ENCODE assay signal across 8 cellular contexts in genomic region chr11:27471588-27472397, GRCh38. TPM values are rescaled to one million over a fixed set of nuclear protein-coding genes. Genes with fewer than 3 reads are reported as not detected.
DNase-seq lines count a peak whose midpoint lies in the region; ATAC-seq, FAIRE-seq and TF ChIP-seq lines count a peak whose summit lies in the region.

No MANE protein-coding gene starts in this region.

- no peak for TF ChIP-seq POLR2A in endothelial cell of umbilical vein (IDR thresholded peaks at IDR 0.05; ENCODE audit: low read depth, low read length)

- FAIRE-seq in endothelial cell of umbilical vein (lab: Jason Lieb, UNC) = peak; percentile 18
- no peak for FAIRE-seq in RCC 7860 (lab: Jason Lieb, UNC)

- H3K4me3 ChIP-seq in endothelial cell of umbilical vein (replicated peaks in 1 of 3; ENCODE audit: insufficient read depth in 1 of 3, low read depth in 1 of 3, low read length in 3 of 3) (peak overlapping the region; percentile 44 to 94 (median 73)), mucosa of descending colon (peak overlapping the region; percentile 94), thymus (ENCODE audit: low read length) (peak overlapping the region; percentile 61)

- peaks cover 32% of the 10 kb centered on the region for H3K4me1 Mint-ChIP-seq in activated B cell treated with CpG ODN at 0.5 μM for 24 hours

- POLR2A ChIA-PET in activated B cell treated with CpG ODN at 0.5 μM for 24 hours (lab: Charles Lee) = interaction anchor here (1.0 to 1.3 kb wide), 2 partner anchors 30 to 35 kb away, joined by 3 to 16 read pairs; partner anchors contain the start of gene LIN7C
- POLR2A ChIA-PET in endothelial cell of umbilical vein (lab: Charles Lee) = interaction anchor here (0.5 to 1.0 kb wide), 2 partner anchors 13 to 190 kb away, joined by 4 read pairs; no protein-coding TSS in a partner anchor

- H3K4me3 Mint-ChIP-seq in activated B cell treated with CpG ODN at 0.5 μM for 24 hours = peak overlapping the region; percentile 91

- no peaks in the 10 kb centered on the region for H4K20me1 ChIP-seq in endothelial cell of umbilical vein (replicated peaks; ENCODE audit: control insufficient read depth, extremely low read depth, insufficient read depth, low read length)

- no TSS peak for BruUV-seq in endothelial cell of umbilical vein (replicated peaks; lab: Mats Ljungman, UMichigan)

- H3K27ac ChIP-seq in endothelial cell of umbilical vein (ENCODE audit: insufficient read depth, low read depth, low read length) (no peak overlapping the region), thymus (ENCODE audit: low read depth) (peak overlapping the region; percentile 60)

- H3K4me1 ChIP-seq in endothelial cell of umbilical vein (ENCODE audit: control insufficient read depth, extremely low read depth, insufficient read depth, low read length) = peaks cover 15% of the 10 kb centered on the region
- peaks cover 7% of the 10 kb centered on the region for H3K4me1 ChIP-seq in mucosa of descending colon (ENCODE audit: low read depth)
- H3K4me1 ChIP-seq in thymus (ENCODE audit: control insufficient read depth, insufficient read depth, low read length) = no peaks in the 10 kb centered on the region

- intact Hi-C loops in activated B cell treated with CpG ODN at 0.5 μM for 24 hours (cut with micrococcal nuclease) = loop anchor here (1.0 to 5.0 kb wide), 5 partner anchors 15 to 239 kb away; partner anchors contain the start of genes CCDC34 and LIN7C
- intact Hi-C loops in endothelial cell of umbilical vein (cut with micrococcal nuclease) = loop anchor here (2.0 kb wide), 2 partner anchors 109 to 189 kb away; partner anchors contain the start of gene CCDC34
- intact Hi-C loops in mucosa of descending colon (cut with DNase I, micrococcal nuclease) = loop anchor here in 1 of 2 donors (5.0 kb wide), 1 partner anchor 284 kb away; no protein-coding TSS in a partner anchor

- H3K9me3 ChIP-seq in endothelial cell of umbilical vein (replicated peaks; ENCODE audit: control insufficient read depth, insufficient read depth, low read length) (no peaks in the 10 kb centered on the region), mucosa of descending colon (no peaks in the 10 kb centered on the region), thymus (ENCODE audit: control insufficient read depth) (no peaks in the 10 kb centered on the region)

- H3K27me3 ChIP-seq in endothelial cell of umbilical vein (ENCODE audit: control insufficient read depth in 2 of 2, insufficient read depth in 2 of 2, low read length in 2 of 2) (peaks cover 0 to 2% of the 10 kb centered on the region in 2 experiments), thymus (ENCODE audit: control insufficient read depth, insufficient read depth) (peaks cover 44% of the 10 kb centered on the region)

- dilution Hi-C loops in endothelial cell of umbilical vein (cut with MboI; ENCODE audit: extremely low pct_ligation_motif_present, low sequenced_read_pairs) = no loop called here

- no peaks in the 10 kb centered on the region for H3K9me1 ChIP-seq in endothelial cell of umbilical vein (replicated peaks; ENCODE audit: control insufficient read depth, extremely low read depth, insufficient read depth, low read length)

- TF ChIP-seq CTCF in activated B cell treated with CpG ODN at 0.5 μM for 24 hours (IDR thresholded peaks at IDR 0.05) = no peak
- TF ChIP-seq CTCF in endothelial cell of umbilical vein (IDR thresholded peaks at IDR 0.05; ENCODE audit: extremely low read depth in 1 of 2, insufficient read depth in 1 of 2, low read depth in 1 of 2, low read length in 2 of 2) = no peak
- TF ChIP-seq CTCF in mucosa of descending colon (IDR thresholded peaks at IDR 0.05) = no peak

- peak overlapping the region; percentile 99 for H2AFZ ChIP-seq in endothelial cell of umbilical vein (ENCODE audit: low read depth, low read length)

- ATAC-seq in GM21367 (IDR thresholded peaks at IDR 0.05; ENCODE audit: unreplicated experiment) = peak; percentile 37
- ATAC-seq in activated B cell treated with CpG ODN at 0.5 μM for 24 hours (ENCODE audit: low read depth) = peak; percentile 60
- ATAC-seq in mucosa of descending colon = peak; percentile 35

- peak overlapping the region; percentile 86 for H3K4me2 ChIP-seq in endothelial cell of umbilical vein (ENCODE audit: insufficient read depth, low read length)

- CTCF ChIA-PET in activated B cell treated with CpG ODN at 0.5 μM for 24 hours (lab: Charles Lee) = interaction anchor here (1.2 to 1.5 kb wide), 2 partner anchors 14 to 33 kb away, joined by 3 to 5 read pairs; no protein-coding TSS in a partner anchor
- CTCF ChIA-PET in endothelial cell of umbilical vein (lab: Charles Lee) = interaction anchor here (1.0 to 6.3 kb wide), 7 partner anchors 11 to 263 kb away, joined by 4 to 63 read pairs (median 5); no protein-coding TSS in a partner anchor

- peaks cover 13% of the 10 kb centered on the region for H3K27me3 Mint-ChIP-seq in activated B cell treated with CpG ODN at 0.5 μM for 24 hours

- peaks cover 3% of the 10 kb centered on the region for H3K36me3 Mint-ChIP-seq in activated B cell treated with CpG ODN at 0.5 μM for 24 hours (ENCODE audit: low read depth)

- H3K27ac Mint-ChIP-seq in activated B cell treated with CpG ODN at 0.5 μM for 24 hours = no peak overlapping the region

- no peaks in the 10 kb centered on the region for H3K79me2 ChIP-seq in endothelial cell of umbilical vein (ENCODE audit: control insufficient read depth, insufficient read depth, low read length)

- WGBS in thymus = under 1% methylated on average over 79 of the region's 79 CpGs

- H3K36me3 ChIP-seq in endothelial cell of umbilical vein (ENCODE audit: control insufficient read depth in 2 of 2, extremely low read depth in 1 of 2, insufficient read depth in 2 of 2, low read length in 2 of 2) = no peaks in the 10 kb centered on the region
- H3K36me3 ChIP-seq in mucosa of descending colon (ENCODE audit: low read depth) = no peaks in the 10 kb centered on the region
- no peaks in the 10 kb centered on the region for H3K36me3 ChIP-seq in thymus (ENCODE audit: control insufficient read depth, insufficient read depth)

- H3K9me3 Mint-ChIP-seq in activated B cell treated with CpG ODN at 0.5 μM for 24 hours = no peaks in the 10 kb centered on the region

- H3K9ac ChIP-seq in endothelial cell of umbilical vein (replicated peaks; ENCODE audit: extremely low read depth, insufficient read depth, low read length) = peak overlapping the region; percentile 59

- DNase-seq in ELR (ENCODE audit: low read depth) (peak; percentile 42), HK-2 (ENCODE audit: unreplicated experiment) (peak; percentile 17), activated B cell treated with CpG ODN at 0.5 μM for 24 hours (peak; percentile 33), endothelial cell of umbilical vein (ENCODE audit: low read depth, low spot score) (peak; percentile 11), mucosa of descending colon (peak; percentile 46 to 69 (median 68)), RCC 7860 (ENCODE audit: low spot score) (no peak)

TF ChIP-seq in endothelial cell of umbilical vein, 7 proteins besides CTCF, POLR2A, EP300 and RAD21:
- TF ChIP-seq MYC (IDR thresholded peaks at IDR 0.05; ENCODE audit: low read depth, low read length) (no peak), EZH2 (IDR thresholded peaks at IDR 0.05; ENCODE audit: borderline replicate concordance, low read depth, low read length, severe bottlenecking) (no peak), GATA2 (IDR thresholded peaks at IDR 0.05; ENCODE audit: insufficient read depth, insufficient read length, low read depth, low read length) (no peak), MAX (IDR thresholded peaks at IDR 0.05; ENCODE audit: insufficient read depth, insufficient read length) (no peak), POLR2AphosphoS5 (IDR thresholded peaks at IDR 0.05; ENCODE audit: insufficient read depth, low read depth, low read length) (no peak), FOS (IDR thresholded peaks at IDR 0.05; ENCODE audit: borderline replicate concordance, insufficient read depth, low read length) (no peak), JUN (IDR thresholded peaks at IDR 0.05; ENCODE audit: borderline replicate concordance, insufficient read depth, insufficient read length, low read depth) (no peak)

RNA-seq across cellular contexts. Expression of gene LGR4, which starts 0.8 kb away (rescaled TPM):
- 2.4 and 3.0 TPM in 2 replicates for total RNA-seq in activated B cell treated with CpG ODN at 0.5 μM for 24 hours
- total RNA-seq in endothelial cell of umbilical vein = 2.6 and 3.1 TPM in 2 replicates
- 0.89 and 1.3 TPM in 2 replicates for polyA plus RNA-seq in endothelial cell of umbilical vein
- polyA plus RNA-seq in endothelial cell of umbilical vein (2011; cell fraction: cytosol; rRNA removed) = 0.98 and 1.1 TPM in 2 replicates
- polyA plus RNA-seq in endothelial cell of umbilical vein (2011; cell fraction: nucleus; rRNA removed) = 4.1 and 4.4 TPM in 2 replicates
- polyA plus RNA-seq in endothelial cell of umbilical vein (2012) = 7.4 and 7.7 TPM in 2 replicates
- polyA minus RNA-seq in endothelial cell of umbilical vein = 5.9 and 11.8 TPM in 2 replicates
- 70.9 TPM for polyA minus RNA-seq in endothelial cell of umbilical vein (2011; cell fraction: cytosol; rRNA and poly(A)+ RNA removed)
- 7.3 and 9.6 TPM in 2 replicates for polyA minus RNA-seq in endothelial cell of umbilical vein (2011; cell fraction: nucleus; rRNA and poly(A)+ RNA removed)
- total RNA-seq in mucosa of descending colon = 100 to 1,000 TPM in 2 of 3 donors, 10 to 100 TPM in 1; 81.9 to 185 (median 104) TPM
- polyA plus RNA-seq in thymus = 6.8 TPM

RNA-seq across cellular contexts. Expression of gene LIN7C, which starts 34.8 kb away (rescaled TPM):
- total RNA-seq in activated B cell treated with CpG ODN at 0.5 μM for 24 hours = 20.8 and 23.5 TPM in 2 replicates
- 23.6 and 24.9 TPM in 2 replicates for total RNA-seq in endothelial cell of umbilical vein
- polyA plus RNA-seq in endothelial cell of umbilical vein = 6.0 and 7.1 TPM in 2 replicates
- polyA plus RNA-seq in endothelial cell of umbilical vein (2011; cell fraction: cytosol; rRNA removed) = 6.5 and 7.3 TPM in 2 replicates
- 5.1 and 7.6 TPM in 2 replicates for polyA plus RNA-seq in endothelial cell of umbilical vein (2011; cell fraction: nucleus; rRNA removed)
- 5.7 and 8.9 TPM in 2 replicates for polyA plus RNA-seq in endothelial cell of umbilical vein (2012)
- polyA minus RNA-seq in endothelial cell of umbilical vein = 6.1 and 7.5 TPM in 2 replicates
- polyA minus RNA-seq in endothelial cell of umbilical vein (2011; cell fraction: cytosol; rRNA and poly(A)+ RNA removed) = 29.0 TPM
- 7.5 and 12.4 TPM in 2 replicates for polyA minus RNA-seq in endothelial cell of umbilical vein (2011; cell fraction: nucleus; rRNA and poly(A)+ RNA removed)
- 10 to 100 TPM; 37.8 to 41.2 (median 40.5) TPM for total RNA-seq in mucosa of descending colon
- polyA plus RNA-seq in thymus = 14.2 TPM

Comparison
In these comparisons a context has a peak if more than half of its experiments do, and no peak if none do; other contexts are left out.
1. RNA of gene LGR4, which starts 0.8 kb away (total RNA-seq): 81.9 to 185 TPM in mucosa of descending colon; 2.6 to 3.1 TPM in endothelial cell of umbilical vein and 2.4 to 3.0 TPM in activated B cell treated with CpG ODN at 0.5 μM for 24 hours; every median in the first group is over 10 times any median in the second.
2. Peak in every context shown above with its lines, with median percentiles within 50 percentile points of each other: ATAC-seq and H3K4me3 ChIP-seq.